In the genomic region with DNA sequence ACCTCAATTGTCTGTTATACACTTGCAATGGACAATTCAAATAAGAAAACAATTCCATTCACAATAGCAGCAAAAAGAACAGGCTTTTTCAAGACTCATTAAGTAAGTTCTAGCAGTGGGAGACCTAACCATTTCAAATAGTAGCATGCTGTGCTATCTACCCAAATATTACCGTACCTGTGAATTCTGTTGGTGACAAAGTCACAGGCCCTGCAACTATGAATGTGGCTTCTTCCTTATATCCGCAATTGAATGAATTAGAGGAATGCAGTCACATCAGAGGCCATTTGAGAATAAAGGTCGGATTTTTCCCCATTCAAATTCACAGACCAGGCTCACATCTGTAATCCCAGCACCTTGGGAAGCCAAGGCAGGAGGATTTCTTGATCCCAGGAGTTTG, we compare ENCODE assay signal across 8 cellular contexts. TPM values are rescaled to one million over a fixed set of nuclear protein-coding genes. Genes with fewer than 3 reads are reported as not detected.
DNase-seq lines count a peak whose midpoint lies in the region; TF ChIP-seq lines count a peak whose summit lies in the region.

No MANE protein-coding gene starts in this region.

- H3K4me2 ChIP-seq in smooth muscle cell = peak overlapping the region; percentile 80

- peaks cover 6% of the 10 kb centered on the region for H3K79me2 ChIP-seq in smooth muscle cell (ENCODE audit: low read depth)

- peaks cover 4% of the 10 kb centered on the region for H3K4me1 ChIP-seq in smooth muscle cell (ENCODE audit: low read depth)

- no peaks in the 10 kb centered on the region for H3K27me3 ChIP-seq in smooth muscle cell (ENCODE audit: low read depth)

- H3K4me3 ChIP-seq in epithelial cell of proximal tubule (ENCODE audit: low read depth, low read length) = peak overlapping the region; percentile 44
- peak overlapping the region; percentile 80 for H3K4me3 ChIP-seq in smooth muscle cell

- H3K36me3 ChIP-seq in smooth muscle cell (ENCODE audit: low read depth) = no peaks in the 10 kb centered on the region

- no peaks in the 10 kb centered on the region for H3K9me3 ChIP-seq in smooth muscle cell (replicated peaks; ENCODE audit: low read depth)

- H2AFZ ChIP-seq in smooth muscle cell (ENCODE audit: low read depth) = peak overlapping the region; percentile 44

- H3K27ac ChIP-seq in smooth muscle cell (ENCODE audit: low read depth) = peak overlapping the region; percentile 31

- WGBS in smooth muscle cell (ENCODE audit: low lambda C conversion rate) = 34% methylated on average over 3 of the region's 3 CpGs

- TF ChIP-seq CTCF in epithelial cell of proximal tubule (conservative IDR thresholded peaks at IDR 0.05; ENCODE audit: low read depth, low read length) (no peak), smooth muscle cell (IDR thresholded peaks at IDR 0.05; ENCODE audit: borderline replicate concordance, insufficient read depth, poor library complexity, severe bottlenecking) (no peak)

- no peak overlapping the region for H3K9ac ChIP-seq in smooth muscle cell (ENCODE audit: low read depth)

- DNase-seq in NCI-H2171 treated with DMSO at 0.1 percent for 48 hours (lab: John Stamatoyannopoulos, UW) = peak; percentile 50
- DNase-seq in NCI-H2171 (lab: John Stamatoyannopoulos, UW) = no peak
- DNase-seq in NCI-H774 (lab: John Stamatoyannopoulos, UW) = peak; percentile 11
- DNase-seq in epithelial cell of proximal tubule (ENCODE audit: low read depth) = no peak
- no peak for DNase-seq in smooth muscle cell (lab: John Stamatoyannopoulos, UW; ENCODE audit: unreplicated experiment)
- no peak for DNase-seq in C1 segment of cervical spinal cord (lab: John Stamatoyannopoulos, UW)
- DNase-seq in CD1c-positive myeloid dendritic cell (ENCODE audit: extremely low spot score) = no peak
- no peak for DNase-seq in RKO (ENCODE audit: low spot score)

- no peaks in the 10 kb centered on the region for H4K20me1 ChIP-seq in smooth muscle cell (ENCODE audit: low read depth)

- H3F3A ChIP-seq in smooth muscle cell (ENCODE audit: low read depth) = peaks cover 35% of the 10 kb centered on the region

RNA-seq across cellular contexts. Expression of a gene that starts 0.8 kb away (rescaled TPM):
- total RNA-seq in epithelial cell of proximal tubule (82.3 and 93.2 TPM in 2 replicates), smooth muscle cell (189 and 218 TPM in 2 replicates)
- polyA plus RNA-seq in smooth muscle cell = 421 and 523 TPM in 2 replicates

RNA-seq across cellular contexts. Expression of a gene that starts 5.5 kb away (rescaled TPM):
- total RNA-seq in epithelial cell of proximal tubule (12.9 and 20.8 TPM in 2 replicates), smooth muscle cell (7.3 and 18.2 TPM in 2 replicates)
- polyA plus RNA-seq in smooth muscle cell = 15.4 and 21.2 TPM in 2 replicates

RNA-seq across cellular contexts. Expression of a gene that starts 14.4 kb away (rescaled TPM):
- total RNA-seq in epithelial cell of proximal tubule = 69.3 and 87.2 TPM in 2 replicates
- total RNA-seq in smooth muscle cell = 53.6 and 57.1 TPM in 2 replicates
- polyA plus RNA-seq in smooth muscle cell = 80.0 and 99.9 TPM in 2 replicates

RNA-seq across cellular contexts. Expression of a gene that starts 25.9 kb away (rescaled TPM):
- 188 and 253 TPM in 2 replicates for total RNA-seq in epithelial cell of proximal tubule
- 80.8 and 84.6 TPM in 2 replicates for total RNA-seq in smooth muscle cell
- polyA plus RNA-seq in smooth muscle cell = 155 and 160 TPM in 2 replicates

RNA-seq across cellular contexts. Expression of a gene that starts 29.2 kb away (rescaled TPM):
- total RNA-seq in epithelial cell of proximal tubule (26.6 and 29.1 TPM in 2 replicates), smooth muscle cell (9.0 and 19.5 TPM in 2 replicates)
- 20.4 and 25.7 TPM in 2 replicates for polyA plus RNA-seq in smooth muscle cell

Comparison
In these comparisons a context has a peak if more than half of its experiments do, and no peak if none do; other contexts are left out.
1. DNase-seq: peak in NCI-H2171 treated with DMSO at 0.1 percent for 48 hours (single experiment) and NCI-H774 (single experiment); none in NCI-H2171 (single experiment), epithelial cell of proximal tubule (single experiment), smooth muscle cell (single experiment), C1 segment of cervical spinal cord (0 of 14), CD1c-positive myeloid dendritic cell (single experiment) and RKO (single experiment).